Comparison of ENCODE assay signal across 14 cellular contexts in the genomic region with DNA sequence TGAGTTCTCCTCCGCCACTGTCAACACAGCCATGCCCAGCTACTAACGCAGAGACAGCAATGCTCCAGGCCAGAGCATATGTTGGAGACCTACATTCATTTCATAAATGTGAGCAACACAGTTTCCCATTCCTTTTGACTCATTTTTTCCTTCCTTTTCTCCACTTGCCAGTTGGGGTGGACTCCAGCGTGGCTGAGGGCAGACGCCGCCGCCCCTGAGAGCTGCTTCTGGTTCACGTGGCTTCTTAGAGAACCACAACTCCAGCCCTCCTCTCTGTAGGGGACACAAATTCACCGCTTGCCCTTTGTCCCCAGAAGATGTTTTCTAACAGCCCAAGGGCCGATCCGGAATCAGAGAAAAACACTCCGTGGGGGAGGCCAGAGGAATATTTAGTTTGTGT. TPM values are rescaled to one million over a fixed set of nuclear protein-coding genes. Genes with fewer than 3 reads are reported as not detected.
DNase-seq lines count a peak whose midpoint lies in the region; ATAC-seq, FAIRE-seq and TF ChIP-seq lines count a peak whose summit lies in the region.
"Had no signal": no experiment of that assay in that cellular context is flagged by ENCODE, and none has a peak within 500 bp of the region (broad histone marks: within the 10 kb centered on the region; RNA-seq: fewer than 3 reads in every experiment).

No MANE protein-coding gene starts in this region.

- H4K20me1 ChIP-seq in HepG2 (ENCODE audit: insufficient read depth, low read length) = no peaks in the 10 kb centered on the region

- peaks cover 84% of the 10 kb centered on the region for H3K4me1 ChIP-seq in HepG2 (ENCODE audit: insufficient read depth, low read length)
- peaks cover 0 to 30% (median 8%) of the 10 kb centered on the region in 4 donors for H3K4me1 ChIP-seq in right lobe of liver
- H3K4me1 ChIP-seq in vagina = peaks cover 16% of the 10 kb centered on the region

- FAIRE-seq in HepG2 (lab: Jason Lieb, UNC) = no peak

- peaks cover 5 to 11% of the 10 kb centered on the region in 2 donors for H3K9me3 Mint-ChIP-seq in stimulated activated naive B cell treated with anti-CD40 and anti-IgM and Interleukin-4, amounts not matched to agents 10 μg/mL and 1 μg/mL and 100 μg/mL, for 72 hours
- H3K9me3 Mint-ChIP-seq: type B pancreatic cell had no signal

- peaks cover 17% of the 10 kb centered on the region for H3K9me3 ChIP-seq in HepG2 (ENCODE audit: low read length)
- no peaks in the 10 kb centered on the region for H3K9me3 ChIP-seq in right lobe of liver
- no peaks in the 10 kb centered on the region for H3K9me3 ChIP-seq in vagina

- H3K27ac Mint-ChIP-seq in stimulated activated naive B cell treated with anti-CD40 and anti-IgM and Interleukin-4, amounts not matched to agents 10 μg/mL and 1 μg/mL and 100 μg/mL, for 72 hours = no peak overlapping the region
- H3K27ac Mint-ChIP-seq: type B pancreatic cell had no signal

- peak overlapping the region; percentile 22 for H2AFZ ChIP-seq in HepG2 (ENCODE audit: low read length)

- POLR2A ChIA-PET in HepG2 (lab: Yijun Ruan, JAX) (interaction anchor here (1.2 to 2.0 kb wide), 4 partner anchors 9 to 48 kb away, joined by 3 to 11 read pairs (median 3); no protein-coding TSS in a partner anchor), GM10248 (lab: Yijun Ruan, JAX) (no interaction called here)

- H3K27me3 Mint-ChIP-seq in stimulated activated naive B cell treated with anti-CD40 and anti-IgM and Interleukin-4, amounts not matched to agents 10 μg/mL and 1 μg/mL and 100 μg/mL, for 72 hours = peaks cover 41 to 59% of the 10 kb centered on the region in 2 donors

- in situ Hi-C loops in HepG2 (cut with HindIII; ENCODE audit: extremely low pct_ligation_motif_present, low pct_unique_long_range_greater_than_20kb) = no loop called here
- in situ Hi-C loops in astrocyte of the cerebellum (cut with HindIII; ENCODE audit: low sequenced_read_pairs) = no loop called here

- H3K27ac ChIP-seq in HepG2 (ENCODE audit: extremely low read length, insufficient read depth, low read length) = peak overlapping the region; percentile 5
- H3K27ac ChIP-seq in right lobe of liver = no peak overlapping the region
- H3K27ac ChIP-seq in vagina = peak overlapping the region; percentile 59
- H3K27ac ChIP-seq: SK-N-MC had no signal

- H3K4me1 Mint-ChIP-seq in stimulated activated naive B cell treated with anti-CD40 and anti-IgM and Interleukin-4, amounts not matched to agents 10 μg/mL and 1 μg/mL and 100 μg/mL, for 72 hours = peaks cover 0 to 4% of the 10 kb centered on the region in 2 donors

- TF ChIP-seq POLR2A in HepG2 (IDR thresholded peaks at IDR 0.05; ENCODE audit: insufficient read depth in 1 of 2, low read depth in 2 of 2, low read length in 2 of 2) (no peak), right lobe of liver (IDR thresholded peaks at IDR 0.05) (no peak), vagina (IDR thresholded peaks at IDR 0.05) (no peak)

- TF ChIP-seq CTCF in HepG2 (CRISPR knock-in tag; IDR thresholded peaks at IDR 0.05) = no peak
- no peak for TF ChIP-seq CTCF in right lobe of liver (IDR thresholded peaks at IDR 0.05)
- TF ChIP-seq CTCF in astrocyte of the cerebellum (IDR thresholded peaks at IDR 0.05; ENCODE audit: low read depth, low read length, missing control alignments) = no peak
- no peak for TF ChIP-seq CTCF in vagina (IDR thresholded peaks at IDR 0.05)
- no peak for TF ChIP-seq CTCF in GM10248 (IDR thresholded peaks at IDR 0.05; ENCODE audit: control extremely low read depth, extremely low read depth, low read depth, missing control alignments)

- H3K4me3 ChIP-seq in HepG2 (replicated peaks in 1 of 3; ENCODE audit: insufficient read depth in 1 of 3, low read depth in 2 of 3, low read length in 3 of 3) (peak overlapping the region; percentile 5 to 41 (median 17); a peak in 5 of 6 replicates), right lobe of liver (no peak overlapping the region), astrocyte of the cerebellum (ENCODE audit: low read depth, low read length) (no peak overlapping the region), vagina (no peak overlapping the region)
- H3K4me3 ChIP-seq: SK-N-MC had no signal

- CTCF ChIA-PET in HepG2 (lab: Yijun Ruan, JAX; ENCODE audit: low intra/inter-chr PET ratio, low total read pairs) (no interaction called here), GM10248 (lab: Yijun Ruan, JAX) (interaction anchor here (1.1 to 1.7 kb wide), 2 partner anchors 230 to 231 kb away, joined by 3 to 4 read pairs; no protein-coding TSS in a partner anchor)

- 17% methylated on average over 11 of the region's 11 CpGs for WGBS in HepG2 (ENCODE audit: low lambda C conversion rate)
- whole genome bisulfite sequencing in right lobe of liver (ENCODE audit: insufficient coverage, low coverage, low lambda C conversion rate, missing lambda C conversion rate) = 86% methylated on average over 10 of the region's 11 CpGs

- intact Hi-C loops in HepG2 (cut with micrococcal nuclease; ENCODE audit: unreplicated experiment) = no loop called here
- intact Hi-C loops in right lobe of liver (cut with DNase I) = no loop called here
- intact Hi-C loops in vagina (cut with DNase I) = no loop called here

- TF ChIP-seq RAD21 in HepG2 (CRISPR knock-in tag; IDR thresholded peaks at IDR 0.05) = no peak

- peak overlapping the region; percentile 27; the same call in 1 of the 2 replicates for H3K9ac ChIP-seq in HepG2 (ENCODE audit: insufficient read depth, low read depth, low read length)

- ATAC-seq in HepG2 = no peak
- ATAC-seq in right lobe of liver = no peak
- no peak for ATAC-seq in HG03196 (IDR thresholded peaks at IDR 0.05; ENCODE audit: unreplicated experiment)
- no peak for ATAC-seq in stimulated activated naive B cell treated with anti-CD40 and anti-IgM and Interleukin-4, amounts not matched to agents 10 μg/mL and 1 μg/mL and 100 μg/mL, for 72 hours (replicated peaks)

- DNase-seq in HepG2 (ENCODE audit: low spot score) = no peak
- no peak for DNase-seq in right lobe of liver
- peak; percentile 57 for DNase-seq in astrocyte of the cerebellum (ENCODE audit: low read depth)
- DNase-seq in lung microvascular endothelial cell (ENCODE audit: low read depth in 2 of 2) = peak; percentile 26 to 47
- no peak for DNase-seq in vagina (ENCODE audit: extremely low spot score in 2 of 2)
- DNase-seq in stimulated activated naive B cell treated with anti-CD40 and anti-IgM and Interleukin-4, amounts not matched to agents 10 μg/mL and 1 μg/mL and 100 μg/mL, for 72 hours = no peak
- no peak for DNase-seq in GM10248 (ENCODE audit: extremely low spot score)
- DNase-seq: DMS 273 treated with DMSO at 0.1 percent for 48 hours; effector CD4-positive, alpha-beta T cell; NCI-H1048; NCI-H345 had no signal

- TF ChIP-seq EP300 in HepG2 (IDR thresholded peaks at IDR 0.05; ENCODE audit: low read depth in 2 of 2, low read length in 2 of 2) (no peak), HepG2 (CRISPR knock-in tag; IDR thresholded peaks at IDR 0.05; ENCODE audit: borderline replicate concordance) (no peak)

- H3K27me3 ChIP-seq in HepG2 (ENCODE audit: control insufficient read depth in 1 of 2, insufficient read depth in 2 of 2, low read length in 2 of 2) (peaks cover 7 to 33% of the 10 kb centered on the region in 2 experiments), right lobe of liver (no peaks in the 10 kb centered on the region), vagina (no peaks in the 10 kb centered on the region)

- H3K36me3 Mint-ChIP-seq in stimulated activated naive B cell treated with anti-CD40 and anti-IgM and Interleukin-4, amounts not matched to agents 10 μg/mL and 1 μg/mL and 100 μg/mL, for 72 hours = peaks cover 0 to 4% of the 10 kb centered on the region in 2 donors
- H3K36me3 Mint-ChIP-seq: type B pancreatic cell had no signal

- H3K4me3 Mint-ChIP-seq in stimulated activated naive B cell treated with anti-CD40 and anti-IgM and Interleukin-4, amounts not matched to agents 10 μg/mL and 1 μg/mL and 100 μg/mL, for 72 hours = no peak overlapping the region
- H3K4me3 Mint-ChIP-seq: type B pancreatic cell had no signal

- peak overlapping the region; percentile 68 for H3K4me2 ChIP-seq in HepG2 (ENCODE audit: low read depth, low read length)

- no peaks in the 10 kb centered on the region for H3K79me2 ChIP-seq in HepG2 (ENCODE audit: insufficient read depth, low read length)

- BruUV-seq in HepG2 (replicated peaks; lab: Mats Ljungman, UMichigan) = no TSS peak

- H3K36me3 ChIP-seq in HepG2 (replicated peaks in 1 of 2; ENCODE audit: control insufficient read depth in 1 of 2, insufficient read depth in 2 of 2, low read length in 2 of 2) = no peaks in the 10 kb centered on the region
- H3K36me3 ChIP-seq in right lobe of liver = no peaks in the 10 kb centered on the region
- no peaks in the 10 kb centered on the region for H3K36me3 ChIP-seq in vagina

RNA-seq across cellular contexts. Expression of a gene that starts 45.8 kb away (rescaled TPM):
- total RNA-seq in HepG2 (2016; rRNA removed; fragmentation: Illumina TruSeq; extraction: Trizol) (12.5 and 20.4 TPM in 2 replicates), right lobe of liver (10 to 100 TPM; 12.6 to 26.5 (median 17.7) TPM), lung microvascular endothelial cell (5.8 and 6.1 TPM in 2 replicates), vagina (74.2 TPM)
- 10.4 and 15.8 TPM in 2 replicates for total RNA-seq in HepG2 (2016; cell fraction: cytosol; rRNA removed; fragmentation: Illumina TruSeq; extraction: Trizol; ENCODE audit: low read depth)
- total RNA-seq in HepG2 (2016; cell fraction: insoluble cytoplasmic fraction; rRNA removed; fragmentation: Illumina TruSeq; extraction: Trizol) = 11.4 and 19.2 TPM in 2 replicates
- 9.4 and 10.4 TPM in 2 replicates for total RNA-seq in HepG2 (2016; cell fraction: membrane; rRNA removed; fragmentation: Illumina TruSeq; extraction: Trizol)
- 21.7 and 25.2 TPM in 2 replicates for total RNA-seq in HepG2 (2016; cell fraction: nucleus; rRNA removed; fragmentation: Illumina TruSeq; extraction: Trizol)
- polyA plus RNA-seq in HepG2 (2011; rRNA removed) = 12.4 and 13.9 TPM in 2 replicates
- 7.2 and 8.1 TPM in 2 replicates for polyA plus RNA-seq in HepG2 (2011; cell fraction: cytosol; rRNA removed)
- polyA plus RNA-seq in HepG2 (2011; cell fraction: nucleus; rRNA removed) = 44.4 and 55.9 TPM in 2 replicates
- polyA plus RNA-seq in HepG2 (2012) = 24.9 and 25.6 TPM in 2 replicates
- 0.75 and 0.90 TPM in 2 replicates for polyA plus RNA-seq in HepG2 (2016; cell fraction: cytosol; fragmentation: Illumina TruSeq; extraction: Trizol; ENCODE audit: low read depth)
- 19.5 and 24.4 TPM in 2 replicates for polyA plus RNA-seq in HepG2 (2016; cell fraction: insoluble cytoplasmic fraction; fragmentation: Illumina TruSeq; extraction: Trizol; ENCODE audit: low read depth)
- 3.1 and 3.9 TPM in 2 replicates for polyA plus RNA-seq in HepG2 (2016; cell fraction: membrane; fragmentation: Illumina TruSeq; extraction: Trizol; ENCODE audit: low read depth)
- polyA plus RNA-seq in HepG2 (2016; cell fraction: nucleus; fragmentation: Illumina TruSeq; extraction: Trizol; ENCODE audit: insufficient read depth, low read depth) = 46.5 and 48.4 TPM in 2 replicates
- polyA minus RNA-seq in HepG2 (2011; rRNA and poly(A)+ RNA removed; ENCODE audit: low replicate concordance) = 16.6 and 28.7 TPM in 2 replicates
- polyA minus RNA-seq in HepG2 (2011; cell fraction: cytosol; rRNA and poly(A)+ RNA removed) = 20.6 and 23.9 TPM in 2 replicates
- 24.0 and 26.7 TPM in 2 replicates for polyA minus RNA-seq in HepG2 (2011; cell fraction: nucleus; rRNA and poly(A)+ RNA removed)

Comparison
In these comparisons a context has a peak if more than half of its experiments do, and no peak if none do; other contexts are left out.
1. H3K27ac ChIP-seq: peak in HepG2 (single experiment) and vagina (single experiment); none in right lobe of liver (0 of 3).
2. H3K4me3 ChIP-seq: peak in HepG2 (3 of 3); none in right lobe of liver (0 of 3), astrocyte of the cerebellum (single experiment) and vagina (0 of 2).
3. DNase-seq: peak in astrocyte of the cerebellum (single experiment) and lung microvascular endothelial cell (2 of 2); none in HepG2 (single experiment), right lobe of liver (0 of 3), vagina (0 of 2), stimulated activated naive B cell treated with anti-CD40 and anti-IgM and Interleukin-4, amounts not matched to agents 10 μg/mL and 1 μg/mL and 100 μg/mL, for 72 hours (single experiment) and GM10248 (single experiment).